Comparison of ENCODE assay signal across 8 cellular contexts in the genomic region with DNA sequence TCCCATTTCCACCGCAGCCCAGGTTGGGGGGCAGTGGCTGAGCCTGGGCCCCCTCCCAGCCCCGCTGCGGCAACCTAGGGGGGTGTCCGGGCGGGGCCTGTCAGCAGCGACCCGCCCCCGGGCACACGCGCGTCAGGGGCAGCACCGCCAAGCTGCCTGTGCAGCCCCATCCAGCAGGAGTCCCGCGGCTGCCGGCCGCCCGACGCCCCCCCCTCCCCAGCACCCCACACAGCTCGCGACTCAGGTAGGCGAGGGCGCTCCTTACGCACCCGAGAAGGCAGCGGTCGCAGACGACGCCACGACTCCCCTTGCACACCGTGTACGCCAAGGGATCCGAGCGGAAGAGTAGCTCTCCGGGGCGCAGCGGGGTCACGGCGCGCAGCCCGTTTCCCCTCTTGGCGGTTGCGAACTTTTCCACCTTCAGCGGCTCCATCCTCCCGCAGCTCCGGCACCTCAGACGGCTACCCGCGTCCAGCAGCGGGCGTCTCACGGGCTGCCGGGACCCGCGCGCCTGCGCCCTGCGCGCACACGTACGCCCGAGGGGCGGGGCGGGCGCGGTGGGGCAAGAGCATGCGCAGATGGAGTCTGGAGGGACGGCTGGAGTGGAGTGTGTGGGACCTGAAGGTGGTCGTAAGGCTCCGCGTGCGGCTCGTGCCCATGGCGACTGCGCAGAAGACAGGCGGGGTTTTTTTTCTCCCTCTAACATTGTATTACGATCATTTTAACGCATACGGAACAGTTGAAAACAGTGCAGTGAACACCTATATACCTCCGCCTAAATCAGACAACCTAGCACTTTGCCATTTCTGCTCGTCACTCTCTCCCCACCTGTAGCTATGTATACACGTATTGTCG. TPM values are rescaled to one million over a fixed set of nuclear protein-coding genes. Genes with fewer than 3 reads are reported as not detected.
DNase-seq lines count a peak whose midpoint lies in the region; ATAC-seq and TF ChIP-seq lines count a peak whose summit lies in the region.

A gene (minus strand): TSS at position 495 of the 855 bp plus-strand sequence.

- H3K9me2 ChIP-seq in PC-3 (replicated peaks; ENCODE audit: low read length), result no peaks in the 10 kb centered on the region

- H3K4me1 ChIP-seq in PC-3 (ENCODE audit: insufficient read depth, low read length), result peaks cover 41% of the 10 kb centered on the region

- no peaks in the 10 kb centered on the region for H3K27me3 Mint-ChIP-seq in activated T-cell treated with anti-CD3 and anti-CD28 coated beads, Interleukin-2, amount 50 U/mL, for 24 hours
- no peaks in the 10 kb centered on the region for H3K27me3 Mint-ChIP-seq in naive thymus-derived CD8-positive, alpha-beta T cell

- H3K36me3 ChIP-seq in PC-3 (ENCODE audit: low read depth, low read length), result no peaks in the 10 kb centered on the region

- H3K27ac ChIP-seq in PC-3 (ENCODE audit: low read length), result no peak within 1 kb of the TSS

- TF ChIP-seq CTCF in PC-3 (conservative IDR thresholded peaks at IDR 0.05; ENCODE audit: low read depth, low read length), result peak; percentile 33; the same call in 1 of the 2 replicates

- H3K9ac ChIP-seq in PC-3 (ENCODE audit: low read length), result peak within 1 kb of the TSS; percentile 69

- H3K4me3 ChIP-seq in PC-3 (ENCODE audit: low read length), result peak within 1 kb of the TSS; percentile 85

- no TSS peak for BruUV-seq in PC-3 (replicated peaks; lab: Mats Ljungman, UMichigan)

- peaks cover 10% of the 10 kb centered on the region for H3F3A ChIP-seq in PC-3 (ENCODE audit: low read length, unreplicated experiment)

- POLR2A ChIA-PET in PC-3 (lab: Charles Lee; ENCODE audit: unreplicated experiment), result interaction anchor here (0.5 kb wide), 1 partner anchor 1174 kb away, joined by 3 read pairs; no protein-coding TSS in a partner anchor
- POLR2A ChIA-PET in naive thymus-derived CD8-positive, alpha-beta T cell (lab: Charles Lee), result interaction anchor here (0.6 to 1.3 kb wide), 4 partner anchors 60 to 190 kb away, joined by 3 to 8 read pairs (median 4); no protein-coding TSS in a partner anchor

- DNase-seq in DMS153 treated with DMSO at 0.1 percent for 48 hours (lab: John Stamatoyannopoulos, UW; ENCODE audit: unreplicated experiment), result peak; percentile 78
- DNase-seq in HuH-7.5 (ENCODE audit: low spot score), result peak; percentile 90
- DNase-seq in PC-3, result peak; percentile 88
- DNase-seq in activated T-cell treated with anti-CD3 and anti-CD28 coated beads, Interleukin-2, amount 50 U/mL, for 24 hours, result peak; percentile 83
- peak; percentile 67 for DNase-seq in fibroblast of gingiva (ENCODE audit: low read depth)
- DNase-seq in naive thymus-derived CD8-positive, alpha-beta T cell, result peak; percentile 66 to 87 (median 78)
- DNase-seq in stimulated activated naive CD4-positive, alpha-beta T cell (lab: John Stamatoyannopoulos, UW), result peak; percentile 65 to 85 (median 76)

- H3K27me3 ChIP-seq in PC-3 (ENCODE audit: low read length), result no peaks in the 10 kb centered on the region

- H3K4me1 Mint-ChIP-seq in activated T-cell treated with anti-CD3 and anti-CD28 coated beads, Interleukin-2, amount 50 U/mL, for 24 hours (ENCODE audit: low read depth), result peaks cover 34% of the 10 kb centered on the region
- H3K4me1 Mint-ChIP-seq in naive thymus-derived CD8-positive, alpha-beta T cell, result peaks cover 21 to 49% (median 36%) of the 10 kb centered on the region in 4 donors

- H3K4me3 Mint-ChIP-seq in activated T-cell treated with anti-CD3 and anti-CD28 coated beads, Interleukin-2, amount 50 U/mL, for 24 hours, result peak within 1 kb of the TSS; percentile 92
- peak within 1 kb of the TSS; percentile 85 to 97 (median 91) for H3K4me3 Mint-ChIP-seq in naive thymus-derived CD8-positive, alpha-beta T cell

- H3K9me3 Mint-ChIP-seq in activated T-cell treated with anti-CD3 and anti-CD28 coated beads, Interleukin-2, amount 50 U/mL, for 24 hours, result no peaks in the 10 kb centered on the region
- no peaks in the 10 kb centered on the region for H3K9me3 Mint-ChIP-seq in naive thymus-derived CD8-positive, alpha-beta T cell

- H3K36me3 Mint-ChIP-seq in activated T-cell treated with anti-CD3 and anti-CD28 coated beads, Interleukin-2, amount 50 U/mL, for 24 hours (ENCODE audit: low read depth), result peaks cover 27% of the 10 kb centered on the region
- no peaks in the 10 kb centered on the region for H3K36me3 Mint-ChIP-seq in naive thymus-derived CD8-positive, alpha-beta T cell

- H3K27ac Mint-ChIP-seq in activated T-cell treated with anti-CD3 and anti-CD28 coated beads, Interleukin-2, amount 50 U/mL, for 24 hours, result peak within 1 kb of the TSS; percentile 95
- peak within 1 kb of the TSS; percentile 87 to 96 (median 94) for H3K27ac Mint-ChIP-seq in naive thymus-derived CD8-positive, alpha-beta T cell

- CTCF ChIA-PET in PC-3 (lab: Charles Lee), result interaction anchor here (0.6 to 0.7 kb wide), 2 partner anchors 102 to 226 kb away, joined by 5 to 14 read pairs; no protein-coding TSS in a partner anchor

- no peaks in the 10 kb centered on the region for H4K20me1 ChIP-seq in PC-3 (ENCODE audit: low read length)

- H3K79me2 ChIP-seq in PC-3 (ENCODE audit: low read length), result peaks cover 41% of the 10 kb centered on the region

- ATAC-seq in GM21528 (IDR thresholded peaks at IDR 0.05; ENCODE audit: low FRiP score, unreplicated experiment), result peak; percentile 93
- peak; percentile 60 for ATAC-seq in PC-3
- ATAC-seq in naive thymus-derived CD8-positive, alpha-beta T cell, result peak; percentile 82 to 88

- peak within 1 kb of the TSS; percentile 91 for H3K4me2 ChIP-seq in PC-3 (ENCODE audit: low read length)

- H2AFZ ChIP-seq in PC-3 (ENCODE audit: low read length), result peak within 1 kb of the TSS; percentile 92

- intact Hi-C loops in PC-3 (cut with micrococcal nuclease), result no loop called here

- no peaks in the 10 kb centered on the region for H3K9me3 ChIP-seq in PC-3 (ENCODE audit: low read length)

RNA-seq across cellular contexts. Expression of the gene that starts here (rescaled TPM):
- 33.0 and 40.3 TPM in 2 replicates for total RNA-seq in PC-3 (2014; rRNA removed)
- total RNA-seq in naive thymus-derived CD8-positive, alpha-beta T cell, result 10 to 100 TPM; 19.1 to 19.5 TPM
- polyA plus RNA-seq in naive thymus-derived CD8-positive, alpha-beta T cell, result 10 to 100 TPM; 36.5 to 42.1 (median 36.7) TPM
